ENCODE assay signal across 1 cellular context in the genomic region with DNA sequence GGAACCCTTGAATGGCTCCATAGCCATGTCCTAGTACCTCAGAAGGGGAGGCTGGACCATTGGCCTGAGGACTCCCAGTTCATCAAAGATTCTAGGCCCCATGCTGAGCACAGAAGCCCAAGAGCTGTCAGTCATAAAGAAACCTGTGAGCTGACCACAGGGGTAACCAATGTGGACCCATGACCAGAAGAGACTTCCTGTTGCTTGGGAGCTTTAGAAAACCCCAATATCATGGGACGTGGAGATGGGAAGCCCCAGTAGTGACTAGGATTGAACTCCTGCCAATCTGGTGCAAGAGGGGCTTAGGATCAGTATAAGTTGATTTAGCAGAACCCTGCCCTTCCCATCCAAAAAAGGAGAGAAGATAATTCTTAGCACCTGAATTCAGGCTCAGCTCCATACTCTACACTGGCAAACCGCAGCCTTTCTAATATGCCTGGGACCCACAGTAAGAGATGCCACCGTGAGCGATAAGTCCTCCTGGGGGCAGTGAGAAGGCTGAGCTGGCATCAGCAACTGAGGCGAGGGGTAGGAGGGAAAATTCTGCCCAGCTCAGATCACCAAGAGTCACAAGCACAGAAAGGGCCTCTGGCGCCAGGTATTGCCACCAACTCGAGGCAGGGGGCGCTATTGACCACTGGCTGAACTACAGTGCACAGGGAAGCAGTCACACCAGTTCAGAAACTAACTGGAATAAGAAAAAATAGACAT.
TF ChIP-seq lines count a peak whose summit lies in the region.

No MANE protein-coding gene starts in this region.

TF ChIP-seq in HepG2, 621 proteins besides CTCF, POLR2A, EP300 and RAD21:
- TF ChIP-seq, protein P1, sequence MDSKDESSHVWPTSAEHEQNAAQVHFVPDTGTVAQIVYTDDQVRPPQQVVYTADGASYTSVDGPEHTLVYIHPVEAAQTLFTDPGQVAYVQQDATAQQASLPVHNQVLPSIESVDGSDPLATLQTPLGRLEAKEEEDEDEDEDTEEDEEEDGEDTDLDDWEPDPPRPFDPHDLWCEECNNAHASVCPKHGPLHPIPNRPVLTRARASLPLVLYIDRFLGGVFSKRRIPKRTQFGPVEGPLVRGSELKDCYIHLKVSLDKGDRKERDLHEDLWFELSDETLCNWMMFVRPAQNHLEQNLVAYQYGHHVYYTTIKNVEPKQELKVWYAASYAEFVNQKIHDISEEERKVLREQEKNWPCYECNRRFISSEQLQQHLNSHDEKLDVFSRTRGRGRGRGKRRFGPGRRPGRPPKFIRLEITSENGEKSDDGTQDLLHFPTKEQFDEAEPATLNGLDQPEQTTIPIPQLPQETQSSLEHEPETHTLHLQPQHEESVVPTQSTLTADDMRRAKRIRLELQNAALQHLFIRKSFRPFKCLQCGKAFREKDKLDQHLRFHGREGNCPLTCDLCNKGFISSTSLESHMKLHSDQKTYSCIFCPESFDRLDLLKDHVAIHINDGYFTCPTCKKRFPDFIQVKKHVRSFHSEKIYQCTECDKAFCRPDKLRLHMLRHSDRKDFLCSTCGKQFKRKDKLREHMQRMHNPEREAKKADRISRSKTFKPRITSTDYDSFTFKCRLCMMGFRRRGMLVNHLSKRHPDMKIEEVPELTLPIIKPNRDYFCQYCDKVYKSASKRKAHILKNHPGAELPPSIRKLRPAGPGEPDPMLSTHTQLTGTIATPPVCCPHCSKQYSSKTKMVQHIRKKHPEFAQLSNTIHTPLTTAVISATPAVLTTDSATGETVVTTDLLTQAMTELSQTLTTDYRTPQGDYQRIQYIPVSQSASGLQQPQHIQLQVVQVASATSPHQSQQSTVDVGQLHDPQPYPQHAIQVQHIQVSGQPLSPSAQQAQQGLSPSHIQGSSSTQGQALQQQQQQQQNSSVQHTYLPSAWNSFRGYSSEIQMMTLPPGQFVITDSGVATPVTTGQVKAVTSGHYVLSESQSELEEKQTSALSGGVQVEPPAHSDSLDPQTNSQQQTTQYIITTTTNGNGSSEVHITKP (CRISPR knock-in tag; IDR thresholded peaks at IDR 0.05; ENCODE audit: low read depth) = no peak
- TF ChIP-seq KDM5B (CRISPR knock-in tag; IDR thresholded peaks at IDR 0.05; ENCODE audit: borderline replicate concordance) (0 out of 2 replicates have a peak, but pooled peaks have one; percentile 29), DMAP1 (CRISPR knock-in tag; IDR thresholded peaks at IDR 0.05) (no peak), STAG1 (CRISPR knock-in tag; IDR thresholded peaks at IDR 0.05) (peak; percentile 96), GATAD1 (CRISPR knock-in tag; IDR thresholded peaks at IDR 0.05) (no peak), POLR2AphosphoS2 (IDR thresholded peaks at IDR 0.05; ENCODE audit: low read depth, low read length) (no peak), FOXA3 (CRISPR knock-in tag; IDR thresholded peaks at IDR 0.05) (0 out of 2 replicates have a peak, but pooled peaks have one; percentile 13), HMGXB4 (CRISPR knock-in tag; IDR thresholded peaks at IDR 0.05; ENCODE audit: borderline replicate concordance in 1 of 2, low read depth in 1 of 2) (no peak), FOSL2 (CRISPR knock-in tag; IDR thresholded peaks at IDR 0.05) (peak; percentile 33; the same call in 1 of the 2 replicates), CREB1 (IDR thresholded peaks at IDR 0.05) (no peak), CREB1 (CRISPR knock-in tag; IDR thresholded peaks at IDR 0.05) (no peak), ZNF530 (CRISPR knock-in tag; IDR thresholded peaks at IDR 0.05; ENCODE audit: low read depth) (no peak), CBX5 (CRISPR knock-in tag; IDR thresholded peaks at IDR 0.05; ENCODE audit: borderline replicate concordance) (0 out of 2 replicates have a peak, but pooled peaks have one; percentile 34), SMC3 (IDR thresholded peaks at IDR 0.05; ENCODE audit: low read length) (peak; percentile 97), ELF3 (CRISPR knock-in tag; IDR thresholded peaks at IDR 0.05) (0 out of 2 replicates have a peak, but pooled peaks have one; percentile 35), TEAD3 (CRISPR knock-in tag; optimal IDR thresholded peaks at IDR 0.05; ENCODE audit: borderline replicate concordance) (peak; percentile 33), ZNF225 (CRISPR knock-in tag; IDR thresholded peaks at IDR 0.05) (no peak), MTF1 (CRISPR knock-in tag; IDR thresholded peaks at IDR 0.05) (no peak), SALL1 (CRISPR knock-in tag; IDR thresholded peaks at IDR 0.05) (0 out of 2 replicates have a peak, but pooled peaks have one; percentile 28)
